In genomic region chr6:34384305-34385153, GRCh38 we compare ENCODE assay signal across 12 cellular contexts. TPM values are rescaled to one million over a fixed set of nuclear protein-coding genes. Genes with fewer than 3 reads are reported as not detected.
DNase-seq lines count a peak whose midpoint lies in the region; ATAC-seq, FAIRE-seq and TF ChIP-seq lines count a peak whose summit lies in the region.
"Had no signal": no experiment of that assay in that cellular context is flagged by ENCODE, and none has a peak within 500 bp of the region (broad histone marks: within the 10 kb centered on the region; RNA-seq: fewer than 3 reads in every experiment).

No MANE protein-coding gene starts in this region.

- H3K9me3 ChIP-seq in IMR-90 (ENCODE audit: control insufficient read depth, insufficient read depth, low read length) = no peaks in the 10 kb centered on the region
- H3K9me3 ChIP-seq in mesenchymal stem cell (ENCODE audit: control insufficient read depth, low read length) = no peaks in the 10 kb centered on the region
- no peaks in the 10 kb centered on the region for H3K9me3 ChIP-seq in thoracic aorta
- no peaks in the 10 kb centered on the region for H3K9me3 ChIP-seq in small intestine (ENCODE audit: control insufficient read depth, low read depth)
- no peaks in the 10 kb centered on the region for H3K9me3 ChIP-seq in aorta (ENCODE audit: control insufficient read depth, low read length)
- H3K9me3 ChIP-seq: SJSA1 had no signal

- TF ChIP-seq POLR2A in IMR-90 (IDR thresholded peaks at IDR 0.05; ENCODE audit: low read depth, low read length) = no peak

- H3K36me3 ChIP-seq in IMR-90 (ENCODE audit: control insufficient read depth, insufficient read depth, low read length) (no peaks in the 10 kb centered on the region), mesenchymal stem cell (ENCODE audit: control insufficient read depth in 1 of 2, insufficient read depth in 2 of 2, low read depth in 1 of 2, low read length in 2 of 2) (no peaks in the 10 kb centered on the region), thoracic aorta (no peaks in the 10 kb centered on the region), small intestine (ENCODE audit: control insufficient read depth in 2 of 2, insufficient read depth in 2 of 2, low read length in 2 of 2) (no peaks in the 10 kb centered on the region), aorta (ENCODE audit: control insufficient read depth in 1 of 2, insufficient read depth in 2 of 2, low read length in 1 of 2) (peaks cover 0 to 1% of the 10 kb centered on the region in 2 donors)
- H3K36me3 ChIP-seq: SJSA1 had no signal

- in situ Hi-C loops in IMR-90 (cut with MboI; ENCODE audit: low sequenced_read_pairs) = no loop called here

- no peak for ATAC-seq in IMR-90 (ENCODE audit: low read depth)
- ATAC-seq in thoracic aorta (ENCODE audit: insufficient number of reproducible peaks, low FRiP score, low read depth) = no peak
- no peak for ATAC-seq in aorta (ENCODE audit: low FRiP score)
- ATAC-seq: CD8-positive, alpha-beta T cell had no signal

- dilution Hi-C loops in IMR-90 (cut with HindIII; ENCODE audit: low sequenced_read_pairs, unreplicated experiment) = no loop called here

- H3K4ac ChIP-seq in IMR-90 (ENCODE audit: low read depth, low read length) (no peak overlapping the region), mesenchymal stem cell (ENCODE audit: low read depth in 1 of 2, low read length in 2 of 2) (no peak overlapping the region)

- CTCF ChIA-PET in IMR-90 (lab: Yijun Ruan, JAX) = no interaction called here

- peaks cover 25% of the 10 kb centered on the region for H3K9me1 ChIP-seq in IMR-90 (ENCODE audit: insufficient read depth, low read length)

- POLR2A ChIA-PET in IMR-90 (lab: Charles Lee; ENCODE audit: unreplicated experiment) = no interaction called here

- TF ChIP-seq CTCF in IMR-90 (conservative IDR thresholded peaks at IDR 0.05; ENCODE audit: low read depth, low read length) = no peak
- TF ChIP-seq CTCF in thoracic aorta (IDR thresholded peaks at IDR 0.05) = no peak

- H3K27ac ChIP-seq in IMR-90 (ENCODE audit: insufficient read depth, low read length) (no peak overlapping the region), caudate nucleus (ENCODE audit: low read depth, low read length) (peak overlapping the region; percentile 44), mesenchymal stem cell (ENCODE audit: low read length, poor library complexity, severe bottlenecking) (no peak overlapping the region), thoracic aorta (peak overlapping the region; percentile 14 to 42), small intestine (ENCODE audit: low read depth in 1 of 2, low read length in 1 of 2) (peak overlapping the region in 1 of 2 donors; percentile 55), aorta (ENCODE audit: low read depth in 1 of 2, low read length in 2 of 2) (peak overlapping the region in 1 of 2 donors; percentile 36)
- H3K27ac ChIP-seq: SJSA1 had no signal

- FAIRE-seq in small intestine (lab: Jason Lieb, UNC) = no peak

- H3K4me3 ChIP-seq in IMR-90 (ENCODE audit: insufficient read depth, low read depth, low read length) (no peak overlapping the region), mesenchymal stem cell (ENCODE audit: insufficient read depth in 1 of 2, low read depth in 1 of 2, low read length in 2 of 2) (peak overlapping the region in 1 of 2 experiments; percentile 41), thoracic aorta (no peak overlapping the region), small intestine (ENCODE audit: low read depth in 1 of 2, low read length in 2 of 2) (no peak overlapping the region), aorta (ENCODE audit: low read length in 2 of 2) (no peak overlapping the region)
- H3K4me3 ChIP-seq: SJSA1 had no signal

- WGBS in IMR-90 (ENCODE audit: extremely low coverage in 2 of 2, insufficient read length in 1 of 2), 2 experiments = no CpG with 5 or more reads among the region's 6 CpGs
- 100% methylated on average over 4 of the region's 6 CpGs for WGBS in mesenchymal stem cell
- WGBS in small intestine, 3 donors = 83 to 92% (median 84%) methylated on average over 6 of the region's 6 CpGs
- 69 to 70% methylated on average over 6 of the region's 6 CpGs for WGBS in aorta, 2 donors

- H4K5ac ChIP-seq in IMR-90 (ENCODE audit: low read depth, low read length) = no peak overlapping the region

- no peak for DNase-seq in IMR-90
- DNase-seq in caudate nucleus (lab: John Stamatoyannopoulos, UW) = no peak
- peak; percentile 52 for DNase-seq in mesenchymal stem cell
- no peak for DNase-seq in thoracic aorta (ENCODE audit: low spot score)
- DNase-seq in small intestine = no peak
- no peak for DNase-seq in iPS-NIHi11 (ENCODE audit: low spot score)
- DNase-seq in aorta = no peak
- no peak for DNase-seq in GM03348 (ENCODE audit: low spot score)
- DNase-seq: activated naive CD4-positive, alpha-beta T cell treated with anti-CD3 and anti-CD28 coated beads, Interleukin-2, amount 10 ng/mL, durations not matched to agents 7 days and 5 days; CD8-positive, alpha-beta T cell; stimulated activated CD4-positive, alpha-beta T cell treated with anti-CD3 and anti-CD28 coated beads, Interleukin-1b, Interleukin-23, amount 100 ng/mL, for 48 hours had no signal

- no TSS peak for BruUV-seq in IMR-90 (replicated peaks; lab: Mats Ljungman, UMichigan)

- H2BK5ac ChIP-seq in IMR-90 (ENCODE audit: low read depth, low read length, poor library complexity, severe bottlenecking) = peak overlapping the region; percentile 38
- H2BK5ac ChIP-seq in mesenchymal stem cell (ENCODE audit: low read depth, low read length, poor library complexity, severe bottlenecking) = no peak overlapping the region

- H4K91ac ChIP-seq in IMR-90 (ENCODE audit: insufficient read depth, low read depth, low read length) (no peak overlapping the region), mesenchymal stem cell (ENCODE audit: low read length) (no peak overlapping the region)

- H3K23ac ChIP-seq in IMR-90 (ENCODE audit: low read depth, low read length) = no peak overlapping the region
- no peak overlapping the region for H3K23ac ChIP-seq in mesenchymal stem cell (ENCODE audit: low read length in 2 of 2)

- H3K79me1 ChIP-seq in IMR-90 (ENCODE audit: low read depth in 1 of 2, low read length in 2 of 2) (peaks cover 30 to 80% of the 10 kb centered on the region in 2 experiments), mesenchymal stem cell (replicated peaks; ENCODE audit: low read length, poor library complexity, severe bottlenecking) (peaks cover 6% of the 10 kb centered on the region)

- peak overlapping the region in 1 of 2 experiments; percentile 63 for H2BK12ac ChIP-seq in mesenchymal stem cell (ENCODE audit: low read length in 2 of 2)

- H2AFZ ChIP-seq in IMR-90 (replicated peaks; ENCODE audit: low read length, poor library complexity) (no peak overlapping the region), mesenchymal stem cell (ENCODE audit: low read depth, low read length) (no peak overlapping the region)

- H3K4me2 ChIP-seq in IMR-90 (ENCODE audit: low read depth, low read length) (no peak overlapping the region), mesenchymal stem cell (ENCODE audit: low read length, poor library complexity, severe bottlenecking) (no peak overlapping the region)

- no peak for TF ChIP-seq RAD21 in IMR-90 (IDR thresholded peaks at IDR 0.05; ENCODE audit: low read length)

- H2BK120ac ChIP-seq in IMR-90 (ENCODE audit: low read depth, low read length) = no peak overlapping the region
- no peak overlapping the region for H2BK120ac ChIP-seq in mesenchymal stem cell (ENCODE audit: low read depth, low read length)

- H3K56ac ChIP-seq in IMR-90 (ENCODE audit: extremely low read depth, insufficient read depth, low read length) = no peak overlapping the region

- H3K14ac ChIP-seq in IMR-90 (replicated peaks; ENCODE audit: low read depth, low read length) (no peak overlapping the region; the same call in 1 of the 2 replicates), mesenchymal stem cell (ENCODE audit: low read length in 2 of 2) (no peak overlapping the region)

- intact Hi-C loops in IMR-90 (cut with micrococcal nuclease) = no loop called here
- intact Hi-C loops in aorta (cut with DNase I) = no loop called here

- no peak overlapping the region for H2AK9ac ChIP-seq in IMR-90 (replicated peaks; ENCODE audit: low read depth, low read length, poor library complexity)

- no peak overlapping the region for H2AK5ac ChIP-seq in IMR-90 (ENCODE audit: low read depth, low read length)
- no peak overlapping the region for H2AK5ac ChIP-seq in mesenchymal stem cell (ENCODE audit: low read length, severe bottlenecking)

- no peaks in the 10 kb centered on the region for H3K27me3 ChIP-seq in IMR-90 (ENCODE audit: control insufficient read depth, insufficient read depth, low read length)
- H3K27me3 ChIP-seq in mesenchymal stem cell (ENCODE audit: control insufficient read depth in 1 of 2, insufficient read depth in 1 of 2, low read length in 2 of 2) = no peaks in the 10 kb centered on the region
- no peaks in the 10 kb centered on the region for H3K27me3 ChIP-seq in thoracic aorta (replicated peaks; ENCODE audit: insufficient read depth)
- H3K27me3 ChIP-seq in small intestine (ENCODE audit: control insufficient read depth in 2 of 2, insufficient read depth in 2 of 2, low read length in 2 of 2) = no peaks in the 10 kb centered on the region
- H3K27me3 ChIP-seq in aorta (ENCODE audit: control insufficient read depth in 1 of 2, insufficient read depth in 2 of 2, low read length in 1 of 2) = no peaks in the 10 kb centered on the region
- H3K27me3 ChIP-seq: SJSA1 had no signal

- H4K8ac ChIP-seq in IMR-90 (ENCODE audit: low read depth in 2 of 2, low read length in 2 of 2) (peak overlapping the region in 1 of 2 experiments; percentile 12; a peak in 1 of 4 replicates), mesenchymal stem cell (ENCODE audit: low read length) (no peak overlapping the region)

- H3K4me1 ChIP-seq in IMR-90 (ENCODE audit: control insufficient read depth, insufficient read depth, low read length) (peaks cover 11% of the 10 kb centered on the region), mesenchymal stem cell (ENCODE audit: control insufficient read depth, insufficient read depth, low read depth, low read length) (peaks cover 12% of the 10 kb centered on the region), thoracic aorta (ENCODE audit: control insufficient read depth in 1 of 2, low read depth in 2 of 2) (peaks cover 23 to 31% of the 10 kb centered on the region in 2 donors), small intestine (ENCODE audit: control insufficient read depth in 2 of 2, insufficient read depth in 1 of 2, low read depth in 1 of 2, low read length in 1 of 2) (peaks cover 5 to 9% of the 10 kb centered on the region in 2 donors), aorta (ENCODE audit: control insufficient read depth in 1 of 2, insufficient read depth in 2 of 2, low read length in 2 of 2) (no peaks in the 10 kb centered on the region)

- no peak overlapping the region for H2BK20ac ChIP-seq in IMR-90 (ENCODE audit: low read depth, low read length)

- H2BK15ac ChIP-seq in IMR-90 (ENCODE audit: low read depth, low read length) = peak overlapping the region; percentile 12; the same call in 1 of the 3 replicates
- H2BK15ac ChIP-seq in mesenchymal stem cell (ENCODE audit: low read depth, poor library complexity, severe bottlenecking) = no peak overlapping the region

- H4K20me1 ChIP-seq in IMR-90 (ENCODE audit: insufficient read depth, low read length) = peaks cover 71% of the 10 kb centered on the region

- H3K18ac ChIP-seq in IMR-90 (ENCODE audit: low read depth, low read length) = peak overlapping the region; percentile 18; the same call in 1 of the 2 replicates
- H3K18ac ChIP-seq in mesenchymal stem cell (ENCODE audit: low read depth in 1 of 2, low read length in 2 of 2) = peak overlapping the region in 1 of 2 experiments; percentile 21

- H3K9ac ChIP-seq in IMR-90 (ENCODE audit: low read depth, low read length) (no peak overlapping the region), mesenchymal stem cell (ENCODE audit: low read length) (peak overlapping the region; percentile 76)

RNA-seq across cellular contexts. Expression of gene NUDT3, which starts 7.9 kb away (rescaled TPM):
- total RNA-seq in IMR-90 (2012; rRNA removed) = 17.2 and 21.4 TPM in 2 replicates
- polyA plus RNA-seq in IMR-90 (2012; rRNA removed) = 9.1 and 10.1 TPM in 2 replicates
- 3.8 and 4.5 TPM in 2 replicates for polyA plus RNA-seq in IMR-90 (2012; cell fraction: cytosol; rRNA removed)
- polyA plus RNA-seq in IMR-90 (2012; cell fraction: nucleus; rRNA removed; ENCODE audit: low replicate concordance) = 3.1 and 12.1 TPM in 2 replicates
- 20.5 TPM for polyA plus RNA-seq in mesenchymal stem cell (2013, experiment 1 of 2)
- polyA plus RNA-seq in mesenchymal stem cell (2013, experiment 2 of 2) = 20.3 TPM
- total RNA-seq in thoracic aorta = 10 to 100 TPM; 34.8 to 46.8 TPM
- 10 to 100 TPM in 1 of 3 donors, 1 to 10 TPM in 2; 6.5 to 13.4 (median 7.2) TPM for polyA plus RNA-seq in small intestine
- total RNA-seq in aorta = 10 to 100 TPM; 47.3 to 50.2 TPM
- polyA plus RNA-seq in aorta = 10 to 100 TPM; 15.5 to 19.9 TPM

RNA-seq across cellular contexts. Expression of gene RPS10, which starts 41.3 kb away (rescaled TPM):
- 3,662 and 5,584 TPM in 2 replicates for total RNA-seq in IMR-90 (2012; rRNA removed)
- polyA plus RNA-seq in IMR-90 (2012; rRNA removed) = 4,105 and 5,462 TPM in 2 replicates
- 6,022 and 9,107 TPM in 2 replicates for polyA plus RNA-seq in IMR-90 (2012; cell fraction: cytosol; rRNA removed)
- polyA plus RNA-seq in IMR-90 (2012; cell fraction: nucleus; rRNA removed; ENCODE audit: low replicate concordance) = 1,293 and 1,327 TPM in 2 replicates
- polyA plus RNA-seq in mesenchymal stem cell (2013, experiment 1 of 2) = 1,582 TPM
- 1,567 TPM for polyA plus RNA-seq in mesenchymal stem cell (2013, experiment 2 of 2)
- total RNA-seq in thoracic aorta = 1,000 to 10,000 TPM in 1 of 2 donors, 100 to 1,000 TPM in 1; 975 to 1,344 TPM
- 1,000 to 10,000 TPM; 2,052 to 4,302 (median 3,085) TPM for polyA plus RNA-seq in small intestine
- 100 to 1,000 TPM; 835 to 876 TPM for total RNA-seq in aorta
- 1,000 to 10,000 TPM; 2,619 to 4,721 TPM for polyA plus RNA-seq in aorta

Comparison
In these comparisons a context has a peak if more than half of its experiments do, and no peak if none do; other contexts are left out.
1. H3K27ac ChIP-seq: peak in caudate nucleus (single experiment) and thoracic aorta (2 of 2); none in IMR-90 (single experiment) and mesenchymal stem cell (single experiment).